In the genomic region with DNA sequence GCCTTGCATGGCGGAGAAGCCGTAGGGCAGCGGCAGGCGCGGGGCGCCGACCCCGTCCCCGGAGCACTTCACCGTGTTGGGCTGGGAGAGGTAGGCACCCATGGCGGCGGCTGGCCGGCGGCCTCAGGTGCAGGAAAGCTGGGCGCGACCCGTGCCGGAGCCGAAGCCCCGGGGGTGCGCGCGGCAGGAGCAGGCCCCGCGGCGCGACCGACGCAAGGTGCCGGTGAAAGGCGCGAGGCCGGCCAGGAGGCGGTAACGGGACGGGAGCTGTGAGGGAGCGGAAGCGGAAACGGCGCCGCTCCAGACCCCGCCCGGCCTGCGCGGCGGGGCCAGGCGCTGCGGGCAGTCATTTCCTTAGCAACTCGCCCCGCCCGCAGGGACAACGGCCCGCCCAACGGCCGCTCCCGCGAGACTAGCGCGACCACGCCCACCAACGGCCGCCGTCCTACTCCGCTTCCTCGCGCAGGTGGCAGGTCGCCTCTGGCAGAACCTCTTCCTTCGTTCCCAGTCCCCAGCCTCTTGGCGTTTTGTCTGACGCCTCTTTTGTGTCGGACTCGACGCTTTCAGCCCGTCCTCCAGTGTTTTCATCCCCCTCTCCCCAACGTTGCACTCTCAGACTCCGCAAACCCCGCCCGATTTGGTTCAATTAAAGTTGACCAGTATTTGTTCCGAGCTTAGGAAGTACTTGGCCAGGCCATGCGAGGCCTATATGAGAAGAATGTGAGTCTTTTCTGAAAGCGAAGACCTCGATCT, we compare ENCODE assay signal across 1 cellular context.
TF ChIP-seq lines count a peak whose summit lies in the region.

A gene with protein sequence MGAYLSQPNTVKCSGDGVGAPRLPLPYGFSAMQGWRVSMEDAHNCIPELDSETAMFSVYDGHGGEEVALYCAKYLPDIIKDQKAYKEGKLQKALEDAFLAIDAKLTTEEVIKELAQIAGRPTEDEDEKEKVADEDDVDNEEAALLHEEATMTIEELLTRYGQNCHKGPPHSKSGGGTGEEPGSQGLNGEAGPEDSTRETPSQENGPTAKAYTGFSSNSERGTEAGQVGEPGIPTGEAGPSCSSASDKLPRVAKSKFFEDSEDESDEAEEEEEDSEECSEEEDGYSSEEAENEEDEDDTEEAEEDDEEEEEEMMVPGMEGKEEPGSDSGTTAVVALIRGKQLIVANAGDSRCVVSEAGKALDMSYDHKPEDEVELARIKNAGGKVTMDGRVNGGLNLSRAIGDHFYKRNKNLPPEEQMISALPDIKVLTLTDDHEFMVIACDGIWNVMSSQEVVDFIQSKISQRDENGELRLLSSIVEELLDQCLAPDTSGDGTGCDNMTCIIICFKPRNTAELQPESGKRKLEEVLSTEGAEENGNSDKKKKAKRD (minus strand): TSS at position 271 of the 753 bp plus-strand sequence. CDS start 169 bp downstream, at position 102.

TF ChIP-seq in K562, 482 proteins besides CTCF, POLR2A, EP300 and RAD21 (continued from another document and continues in another):
- TF ChIP-seq, protein P1, sequence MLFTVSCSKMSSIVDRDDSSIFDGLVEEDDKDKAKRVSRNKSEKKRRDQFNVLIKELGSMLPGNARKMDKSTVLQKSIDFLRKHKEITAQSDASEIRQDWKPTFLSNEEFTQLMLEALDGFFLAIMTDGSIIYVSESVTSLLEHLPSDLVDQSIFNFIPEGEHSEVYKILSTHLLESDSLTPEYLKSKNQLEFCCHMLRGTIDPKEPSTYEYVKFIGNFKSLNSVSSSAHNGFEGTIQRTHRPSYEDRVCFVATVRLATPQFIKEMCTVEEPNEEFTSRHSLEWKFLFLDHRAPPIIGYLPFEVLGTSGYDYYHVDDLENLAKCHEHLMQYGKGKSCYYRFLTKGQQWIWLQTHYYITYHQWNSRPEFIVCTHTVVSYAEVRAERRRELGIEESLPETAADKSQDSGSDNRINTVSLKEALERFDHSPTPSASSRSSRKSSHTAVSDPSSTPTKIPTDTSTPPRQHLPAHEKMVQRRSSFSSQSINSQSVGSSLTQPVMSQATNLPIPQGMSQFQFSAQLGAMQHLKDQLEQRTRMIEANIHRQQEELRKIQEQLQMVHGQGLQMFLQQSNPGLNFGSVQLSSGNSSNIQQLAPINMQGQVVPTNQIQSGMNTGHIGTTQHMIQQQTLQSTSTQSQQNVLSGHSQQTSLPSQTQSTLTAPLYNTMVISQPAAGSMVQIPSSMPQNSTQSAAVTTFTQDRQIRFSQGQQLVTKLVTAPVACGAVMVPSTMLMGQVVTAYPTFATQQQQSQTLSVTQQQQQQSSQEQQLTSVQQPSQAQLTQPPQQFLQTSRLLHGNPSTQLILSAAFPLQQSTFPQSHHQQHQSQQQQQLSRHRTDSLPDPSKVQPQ (CRISPR knock-in tag; IDR thresholded peaks at IDR 0.05; ENCODE audit: borderline replicate concordance): no peak
- TF ChIP-seq ZBTB43 (CRISPR knock-in tag; IDR thresholded peaks at IDR 0.05) (peak; percentile 71; the same call in 1 of the 2 replicates), ZNF445 (CRISPR knock-in tag; IDR thresholded peaks at IDR 0.05; ENCODE audit: low read depth) (0 out of 2 replicates have a peak, but pooled peaks have one; percentile 52), TCF7 (IDR thresholded peaks at IDR 0.05; ENCODE audit: borderline replicate concordance) (no peak), POLR3A (IDR thresholded peaks at IDR 0.05; ENCODE audit: borderline replicate concordance, extremely low read depth, insufficient read depth, insufficient read length) (no peak), CBFA2T3 (IDR thresholded peaks at IDR 0.05) (no peak), SIX5 (IDR thresholded peaks at IDR 0.05; ENCODE audit: borderline replicate concordance in 1 of 2, insufficient read depth in 1 of 2, low read depth in 1 of 2, low read length in 2 of 2) (no peak), E4F1 (CRISPR knock-in tag; IDR thresholded peaks at IDR 0.05; ENCODE audit: borderline replicate concordance) (no peak), GATA2 (CRISPR knock-in tag; IDR thresholded peaks at IDR 0.05) (no peak), RHOXF2B (CRISPR knock-in tag; conservative IDR thresholded peaks at IDR 0.05) (no peak), RBM17 (IDR thresholded peaks at IDR 0.05; ENCODE audit: borderline replicate concordance, low read depth, low read length) (no peak), ATF1 (CRISPR knock-in tag; IDR thresholded peaks at IDR 0.05) (no peak), ATF1 (tag; IDR thresholded peaks at IDR 0.05) (peak; percentile 70), PCBP2 (IDR thresholded peaks at IDR 0.05; ENCODE audit: low read depth, low read length, poor library complexity, severe bottlenecking) (no peak), SREBF1 (IDR thresholded peaks at IDR 0.05; ENCODE audit: borderline replicate concordance, low read depth, low read length) (no peak), ESRRA (IDR thresholded peaks at IDR 0.05; ENCODE audit: borderline replicate concordance, low read depth) (peak; percentile 50; the same call in 1 of the 2 replicates), RERE (CRISPR knock-in tag; IDR thresholded peaks at IDR 0.05; ENCODE audit: borderline replicate concordance) (no peak), SMARCE1 (IDR thresholded peaks at IDR 0.05) (no peak), FOXA3 (CRISPR knock-in tag; conservative IDR thresholded peaks at IDR 0.05 in 1 of 2, IDR thresholded peaks at IDR 0.05 in 1 of 2) (no peak), RBM34 (IDR thresholded peaks at IDR 0.05; ENCODE audit: borderline replicate concordance, insufficient read depth, low read length) (no peak), CXXC5 (CRISPR knock-in tag; IDR thresholded peaks at IDR 0.05) (peak; percentile 93), NCOA2 (IDR thresholded peaks at IDR 0.05; ENCODE audit: partially characterized antibody in 2 of 2) (no peak), PRMT5 (CRISPR knock-in tag; IDR thresholded peaks at IDR 0.05) (no peak), CBX2 (IDR thresholded peaks at IDR 0.05; ENCODE audit: insufficient read depth, low read length, poor library complexity, severe bottlenecking) (no peak), FOS (IDR thresholded peaks at IDR 0.05; ENCODE audit: extremely low read depth, insufficient read length) (no peak), NR2C1 (IDR thresholded peaks at IDR 0.05) (no peak), NR2C1 (tag; IDR thresholded peaks at IDR 0.05) (peak; percentile 25; the same call in 1 of the 2 replicates), ZNF197 (CRISPR knock-in tag; IDR thresholded peaks at IDR 0.05; ENCODE audit: low read depth) (no peak), DLX4 (CRISPR knock-in tag; IDR thresholded peaks at IDR 0.05) (no peak), MXD1 (CRISPR knock-in tag; IDR thresholded peaks at IDR 0.05; ENCODE audit: borderline replicate concordance, poor library complexity, severe bottlenecking) (no peak), SIN3A (IDR thresholded peaks at IDR 0.05; ENCODE audit: borderline replicate concordance in 2 of 2, control insufficient read depth in 1 of 2, low read depth in 2 of 2, low read length in 2 of 2) (peak; percentile 43 to 61; a peak in 3 of 4 replicates), CBX8 (IDR thresholded peaks at IDR 0.05; ENCODE audit: borderline replicate concordance, extremely low read depth, low read depth, low read length, poor library complexity, severe bottlenecking) (no peak), HDAC1 (IDR thresholded peaks at IDR 0.05) (peak in 1 of 2 experiments; percentile 14; a peak in 1 of 4 replicates), STAG1 (CRISPR knock-in tag; IDR thresholded peaks at IDR 0.05; ENCODE audit: borderline replicate concordance) (no peak), ETV1 (tag; conservative IDR thresholded peaks at IDR 0.05; ENCODE audit: low read depth) (peak; percentile 16; the same call in 1 of the 2 replicates)
- TF ChIP-seq, protein P2, sequence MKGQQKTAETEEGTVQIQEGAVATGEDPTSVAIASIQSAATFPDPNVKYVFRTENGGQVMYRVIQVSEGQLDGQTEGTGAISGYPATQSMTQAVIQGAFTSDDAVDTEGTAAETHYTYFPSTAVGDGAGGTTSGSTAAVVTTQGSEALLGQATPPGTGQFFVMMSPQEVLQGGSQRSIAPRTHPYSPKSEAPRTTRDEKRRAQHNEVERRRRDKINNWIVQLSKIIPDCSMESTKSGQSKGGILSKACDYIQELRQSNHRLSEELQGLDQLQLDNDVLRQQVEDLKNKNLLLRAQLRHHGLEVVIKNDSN (CRISPR knock-in tag; IDR thresholded peaks at IDR 0.05): no peak
- TF ChIP-seq, protein P3, sequence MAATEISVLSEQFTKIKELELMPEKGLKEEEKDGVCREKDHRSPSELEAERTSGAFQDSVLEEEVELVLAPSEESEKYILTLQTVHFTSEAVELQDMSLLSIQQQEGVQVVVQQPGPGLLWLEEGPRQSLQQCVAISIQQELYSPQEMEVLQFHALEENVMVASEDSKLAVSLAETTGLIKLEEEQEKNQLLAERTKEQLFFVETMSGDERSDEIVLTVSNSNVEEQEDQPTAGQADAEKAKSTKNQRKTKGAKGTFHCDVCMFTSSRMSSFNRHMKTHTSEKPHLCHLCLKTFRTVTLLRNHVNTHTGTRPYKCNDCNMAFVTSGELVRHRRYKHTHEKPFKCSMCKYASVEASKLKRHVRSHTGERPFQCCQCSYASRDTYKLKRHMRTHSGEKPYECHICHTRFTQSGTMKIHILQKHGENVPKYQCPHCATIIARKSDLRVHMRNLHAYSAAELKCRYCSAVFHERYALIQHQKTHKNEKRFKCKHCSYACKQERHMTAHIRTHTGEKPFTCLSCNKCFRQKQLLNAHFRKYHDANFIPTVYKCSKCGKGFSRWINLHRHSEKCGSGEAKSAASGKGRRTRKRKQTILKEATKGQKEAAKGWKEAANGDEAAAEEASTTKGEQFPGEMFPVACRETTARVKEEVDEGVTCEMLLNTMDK (IDR thresholded peaks at IDR 0.05; ENCODE audit: borderline replicate concordance, insufficient read depth, low read depth, low read length, poor library complexity, severe bottlenecking): no peak
